1 cellular context compared by ENCODE assay signal in genomic region chr20:51542894-51543788, GRCh38.
TF ChIP-seq lines count a peak whose summit lies in the region.

No MANE protein-coding gene starts in this region.

TF ChIP-seq in HepG2, 621 proteins besides CTCF, POLR2A, EP300 and RAD21 (continued from another document and continues in another):
- TF ChIP-seq HMGXB3 (CRISPR knock-in tag; IDR thresholded peaks at IDR 0.05; ENCODE audit: borderline replicate concordance) (no peak), DMTF1 (CRISPR knock-in tag; IDR thresholded peaks at IDR 0.05) (no peak), MZF1 (CRISPR knock-in tag; IDR thresholded peaks at IDR 0.05; ENCODE audit: borderline replicate concordance) (no peak), ZNF879 (CRISPR knock-in tag; IDR thresholded peaks at IDR 0.05) (0 out of 2 replicates have a peak, but pooled peaks have one; percentile 50), ZNF773 (CRISPR knock-in tag; IDR thresholded peaks at IDR 0.05; ENCODE audit: borderline replicate concordance) (no peak), MATR3 (CRISPR knock-in tag; IDR thresholded peaks at IDR 0.05) (no peak), ZNF512 (CRISPR knock-in tag; IDR thresholded peaks at IDR 0.05) (0 out of 2 replicates have a peak, but pooled peaks have one; percentile 26), ZNF232 (CRISPR knock-in tag; IDR thresholded peaks at IDR 0.05; ENCODE audit: borderline replicate concordance) (no peak), ZNF598 (CRISPR knock-in tag; IDR thresholded peaks at IDR 0.05; ENCODE audit: borderline replicate concordance) (peak; percentile 76; the same call in 1 of the 2 replicates), ZNF605 (CRISPR knock-in tag; IDR thresholded peaks at IDR 0.05) (peak; percentile 59; the same call in 1 of the 2 replicates), NFKB2 (CRISPR knock-in tag; IDR thresholded peaks at IDR 0.05; ENCODE audit: borderline replicate concordance) (peak; percentile 59; the same call in 1 of the 2 replicates), GABPB1 (CRISPR knock-in tag; IDR thresholded peaks at IDR 0.05) (0 out of 2 replicates have a peak, but pooled peaks have one; percentile 35), GZF1 (CRISPR knock-in tag; IDR thresholded peaks at IDR 0.05) (no peak), ZBTB40 (IDR thresholded peaks at IDR 0.05) (no peak), ZBTB40 (CRISPR knock-in tag; IDR thresholded peaks at IDR 0.05) (no peak), TOPORS (CRISPR knock-in tag; IDR thresholded peaks at IDR 0.05) (no peak), MYNN (CRISPR knock-in tag; IDR thresholded peaks at IDR 0.05; ENCODE audit: low read depth) (no peak), ZNF703 (CRISPR knock-in tag; IDR thresholded peaks at IDR 0.05; ENCODE audit: borderline replicate concordance) (0 out of 2 replicates have a peak, but pooled peaks have one; percentile 11), ZNF747 (CRISPR knock-in tag; IDR thresholded peaks at IDR 0.05; ENCODE audit: borderline replicate concordance) (no peak), ZNF24 (IDR thresholded peaks at IDR 0.05) (no peak), ZNF562 (CRISPR knock-in tag; IDR thresholded peaks at IDR 0.05; ENCODE audit: borderline replicate concordance) (no peak), SMARCC2 (IDR thresholded peaks at IDR 0.05) (no peak), ZNF761 (CRISPR knock-in tag; conservative IDR thresholded peaks at IDR 0.05) (no peak), ZBTB38 (CRISPR knock-in tag; IDR thresholded peaks at IDR 0.05) (0 out of 2 replicates have a peak, but pooled peaks have one; percentile 18), ATF6 (CRISPR knock-in tag; conservative IDR thresholded peaks at IDR 0.05) (no peak), ZNF224 (CRISPR knock-in tag; IDR thresholded peaks at IDR 0.05) (no peak), ETV5 (CRISPR knock-in tag; IDR thresholded peaks at IDR 0.05; ENCODE audit: borderline replicate concordance) (peak; percentile 41; the same call in 1 of the 2 replicates), ZNF138 (CRISPR knock-in tag; IDR thresholded peaks at IDR 0.05; ENCODE audit: low read depth) (no peak), ZBTB1 (CRISPR knock-in tag; IDR thresholded peaks at IDR 0.05; ENCODE audit: borderline replicate concordance) (no peak), MEF2D (CRISPR knock-in tag; IDR thresholded peaks at IDR 0.05) (no peak), ARNT2 (CRISPR knock-in tag; IDR thresholded peaks at IDR 0.05; ENCODE audit: low read depth) (0 out of 2 replicates have a peak, but pooled peaks have one; percentile 57), ZNF563 (CRISPR knock-in tag; IDR thresholded peaks at IDR 0.05) (no peak), SNAI1 (CRISPR knock-in tag; IDR thresholded peaks at IDR 0.05; ENCODE audit: borderline replicate concordance) (no peak), MIER3 (CRISPR knock-in tag; IDR thresholded peaks at IDR 0.05; ENCODE audit: borderline replicate concordance) (no peak), ZNF33B (CRISPR knock-in tag; IDR thresholded peaks at IDR 0.05) (no peak), ZBTB37 (CRISPR knock-in tag; IDR thresholded peaks at IDR 0.05) (no peak), NRL (CRISPR knock-in tag; IDR thresholded peaks at IDR 0.05; ENCODE audit: borderline replicate concordance) (peak; percentile 79)
